Comparison of ENCODE assay signal across 8 cellular contexts in genomic region chr10:72326665-72327603, GRCh38. TPM values are rescaled to one million over a fixed set of nuclear protein-coding genes. Genes with fewer than 3 reads are reported as not detected.
DNase-seq lines count a peak whose midpoint lies in the region; ATAC-seq and TF ChIP-seq lines count a peak whose summit lies in the region.
"Not testable (repeated sequence)": the region's sequence is repeated elsewhere in the genome, so short reads cannot be mapped to it uniquely, and the experiment has no call there.

No MANE protein-coding gene starts in this region.

- CTCF ChIA-PET in WTC11 (lab: Charles Lee), result interaction anchor here (0.7 to 2.3 kb wide), 15 partner anchors 10 to 279 kb away, joined by 3 to 22 read pairs (median 4); no protein-coding TSS in a partner anchor

- H3K36me3 Mint-ChIP-seq in WTC11; osteocyte (ENCODE audit: unreplicated experiment): not testable (repeated sequence)
- peaks cover 12% of the 10 kb centered on the region for H3K36me3 Mint-ChIP-seq in activated naive CD8-positive, alpha-beta T cell treated with anti-CD3 and anti-CD28 coated beads, Interleukin-2, amount 10 ng/mL, durations not matched to agents 7 days and 5 days
- H3K36me3 Mint-ChIP-seq in stimulated activated effector memory CD8-positive, alpha-beta T cell treated with anti-CD3 and anti-CD28 coated beads, Interleukin-12 subunit alpha, Interleukin-12 subunit beta, amount 100 ng/mL, for 72 hours, result peaks cover 48% of the 10 kb centered on the region

- H3K9me3 Mint-ChIP-seq in WTC11; activated naive CD8-positive, alpha-beta T cell treated with anti-CD3 and anti-CD28 coated beads, Interleukin-2, amount 10 ng/mL, durations not matched to agents 7 days and 5 days; osteocyte (ENCODE audit: unreplicated experiment); stimulated activated effector memory CD8-positive, alpha-beta T cell treated with anti-CD3 and anti-CD28 coated beads, Interleukin-12 subunit alpha, Interleukin-12 subunit beta, amount 100 ng/mL, for 72 hours: not testable (repeated sequence)

- H2AFZ ChIP-seq in Loucy (ENCODE audit: low read length), result not testable (repeated sequence)

- H3K27me3 Mint-ChIP-seq in WTC11 (ENCODE audit: low read depth); activated naive CD8-positive, alpha-beta T cell treated with anti-CD3 and anti-CD28 coated beads, Interleukin-2, amount 10 ng/mL, durations not matched to agents 7 days and 5 days; osteocyte (ENCODE audit: unreplicated experiment): not testable (repeated sequence)

- H3K4me2 ChIP-seq in Loucy (ENCODE audit: low read depth, low read length, poor library complexity, severe bottlenecking), result peak overlapping the region; percentile 82

- not testable (repeated sequence) for H4K20me1 ChIP-seq in Loucy (ENCODE audit: insufficient read depth, low read length, poor library complexity, severe bottlenecking)

- not testable (repeated sequence) for H3K36me3 ChIP-seq in Loucy (ENCODE audit: insufficient read depth, low read length)

- intact Hi-C loops in Right ventricle myocardium inferior (cut with DNase I), result not testable (repeated sequence)

- not testable (repeated sequence) for H3K9me3 ChIP-seq in Loucy (ENCODE audit: insufficient read depth, low read depth, low read length)

- not testable (repeated sequence) for H3K4me3 Mint-ChIP-seq in WTC11; osteocyte (ENCODE audit: unreplicated experiment)
- peak overlapping the region; percentile 91 for H3K4me3 Mint-ChIP-seq in activated naive CD8-positive, alpha-beta T cell treated with anti-CD3 and anti-CD28 coated beads, Interleukin-2, amount 10 ng/mL, durations not matched to agents 7 days and 5 days
- peak overlapping the region; percentile 88 for H3K4me3 Mint-ChIP-seq in stimulated activated effector memory CD8-positive, alpha-beta T cell treated with anti-CD3 and anti-CD28 coated beads, Interleukin-12 subunit alpha, Interleukin-12 subunit beta, amount 100 ng/mL, for 72 hours

- H3K9ac ChIP-seq in Loucy (ENCODE audit: low read depth, low read length, poor library complexity, severe bottlenecking), result peak overlapping the region; percentile 81

- H3K79me2 ChIP-seq in Loucy (ENCODE audit: insufficient read depth, low read length), result peaks cover 42% of the 10 kb centered on the region

- ATAC-seq in WTC11, Right ventricle myocardium inferior: not testable (repeated sequence)
- ATAC-seq in activated naive CD8-positive, alpha-beta T cell treated with anti-CD3 and anti-CD28 coated beads, Interleukin-2, amount 10 ng/mL, durations not matched to agents 7 days and 5 days (ENCODE audit: low read depth), result peak; percentile 9
- peak; percentile 9 for ATAC-seq in stimulated activated effector memory CD8-positive, alpha-beta T cell treated with anti-CD3 and anti-CD28 coated beads, Interleukin-12 subunit alpha, Interleukin-12 subunit beta, amount 100 ng/mL, for 72 hours

- H3K27me3 ChIP-seq in Loucy (ENCODE audit: insufficient read depth, low read length, poor library complexity, severe bottlenecking), result not testable (repeated sequence)

- not testable (repeated sequence) for H3F3A ChIP-seq in Loucy (ENCODE audit: low read depth)

- peak overlapping the region; percentile 91 for H3K27ac ChIP-seq in C4-2B

- peaks cover 63% of the 10 kb centered on the region for H3K4me1 ChIP-seq in Loucy (ENCODE audit: insufficient read depth, low read length, poor library complexity, severe bottlenecking)

- POLR2A ChIA-PET in WTC11 (lab: Charles Lee), result interaction anchor here (0.7 to 4.3 kb wide), 4 partner anchors 30 to 66 kb away, joined by 4 to 36 read pairs (median 6); partner anchors contain the start of gene DDIT4
- POLR2A ChIA-PET in activated naive CD8-positive, alpha-beta T cell treated with anti-CD3 and anti-CD28 coated beads, Interleukin-2, amount 10 ng/mL, durations not matched to agents 7 days and 5 days (lab: Charles Lee), result interaction anchor here (0.6 to 32.2 kb wide), 16 partner anchors 8 to 369 kb away, joined by 3 to 1812 read pairs (median 4); partner anchors contain the start of genes ANAPC16, ASCC1, DDIT4 and SPOCK2

- TF ChIP-seq CTCF in C4-2B (conservative IDR thresholded peaks at IDR 0.05); WTC11 (IDR thresholded peaks at IDR 0.05); osteocyte (IDR thresholded peaks at IDR 0.05): not testable (repeated sequence)
- 0 out of 2 replicates have a peak, but pooled peaks have one; percentile 21 for TF ChIP-seq CTCF in Loucy (conservative IDR thresholded peaks at IDR 0.05; ENCODE audit: low read length)

- H3K9me2 ChIP-seq in Loucy (replicated peaks; ENCODE audit: low read depth, low read length), result not testable (repeated sequence)

- peak overlapping the region; percentile 75 for H3K4me3 ChIP-seq in Loucy (ENCODE audit: low read length, poor library complexity, severe bottlenecking)

- H3K4me1 Mint-ChIP-seq in WTC11, result peaks cover 49% of the 10 kb centered on the region
- H3K4me1 Mint-ChIP-seq in activated naive CD8-positive, alpha-beta T cell treated with anti-CD3 and anti-CD28 coated beads, Interleukin-2, amount 10 ng/mL, durations not matched to agents 7 days and 5 days, result peaks cover 64% of the 10 kb centered on the region
- peaks cover 69% of the 10 kb centered on the region for H3K4me1 Mint-ChIP-seq in osteocyte (ENCODE audit: unreplicated experiment)
- peaks cover 79% of the 10 kb centered on the region for H3K4me1 Mint-ChIP-seq in stimulated activated effector memory CD8-positive, alpha-beta T cell treated with anti-CD3 and anti-CD28 coated beads, Interleukin-12 subunit alpha, Interleukin-12 subunit beta, amount 100 ng/mL, for 72 hours

- peak overlapping the region; percentile 78 for H3K27ac Mint-ChIP-seq in WTC11
- H3K27ac Mint-ChIP-seq in activated naive CD8-positive, alpha-beta T cell treated with anti-CD3 and anti-CD28 coated beads, Interleukin-2, amount 10 ng/mL, durations not matched to agents 7 days and 5 days, result peak overlapping the region; percentile 100
- peak overlapping the region; percentile 81 for H3K27ac Mint-ChIP-seq in osteocyte (ENCODE audit: unreplicated experiment)
- H3K27ac Mint-ChIP-seq in stimulated activated effector memory CD8-positive, alpha-beta T cell treated with anti-CD3 and anti-CD28 coated beads, Interleukin-12 subunit alpha, Interleukin-12 subunit beta, amount 100 ng/mL, for 72 hours, result peak overlapping the region; percentile 96

- DNase-seq in WTC11 (ENCODE audit: low spot score); osteocyte (ENCODE audit: extremely low spot score, unreplicated experiment): not testable (repeated sequence)
- DNase-seq in activated T-cell treated with anti-CD3 and anti-CD28 coated beads for 4 hours, result peak; percentile 48
- DNase-seq in activated naive CD8-positive, alpha-beta T cell treated with anti-CD3 and anti-CD28 coated beads, Interleukin-2, amount 10 ng/mL, durations not matched to agents 7 days and 5 days, result peak; percentile 80
- peak; percentile 47 for DNase-seq in Right ventricle myocardium inferior (ENCODE audit: missing footprints)
- peak; percentile 65 to 93 for DNase-seq in stimulated activated effector memory CD8-positive, alpha-beta T cell treated with anti-CD3 and anti-CD28 coated beads, Interleukin-12 subunit alpha, Interleukin-12 subunit beta, amount 100 ng/mL, for 72 hours (ENCODE audit: low spot score in 2 of 2)

TF ChIP-seq in WTC11, 78 proteins besides CTCF, POLR2A, EP300 and RAD21:
- peak; percentile 80 for TF ChIP-seq NFYB (CRISPR knock-in tag; conservative IDR thresholded peaks at IDR 0.05; ENCODE audit: low read depth)

RNA-seq across cellular contexts. Expression of gene DNAJB12, which starts 27.8 kb away (rescaled TPM):
- total RNA-seq in WTC11 (2021) (19.3 to 21.6 TPM (median 20.0 TPM) in 3 replicates), Right ventricle myocardium inferior (25.6 TPM), osteocyte (42.4 and 43.0 TPM in 2 replicates)
- 10 to 100 TPM; 24.3 to 26.5 TPM for total RNA-seq in activated naive CD8-positive, alpha-beta T cell treated with anti-CD3 and anti-CD28 coated beads, Interleukin-2, amount 10 ng/mL, durations not matched to agents 7 days and 5 days

RNA-seq across cellular contexts. Expression of gene DDIT4, which starts 53.2 kb away (rescaled TPM):
- 118 to 158 TPM (median 153 TPM) in 3 replicates for total RNA-seq in WTC11 (2021)
- 100 to 1,000 TPM; 150 to 159 TPM for total RNA-seq in activated naive CD8-positive, alpha-beta T cell treated with anti-CD3 and anti-CD28 coated beads, Interleukin-2, amount 10 ng/mL, durations not matched to agents 7 days and 5 days
- total RNA-seq in Right ventricle myocardium inferior, result 71.4 TPM
- total RNA-seq in osteocyte, result 288 and 290 TPM in 2 replicates
